In genomic region chr14:74860179-74860578, GRCh38 we compare ENCODE assay signal across 19 cellular contexts. TPM values are rescaled to one million over a fixed set of nuclear protein-coding genes. Genes with fewer than 3 reads are reported as not detected.
"Had no signal": no experiment of that assay in that cellular context is flagged by ENCODE, and none has a peak within 500 bp of the region (broad histone marks: within the 10 kb centered on the region; RNA-seq: fewer than 3 reads in every experiment).

No MANE protein-coding gene starts in this region.

- H3K4me1 ChIP-seq: breast epithelium, upper lobe of right lung had no signal

- H3K27ac Mint-ChIP-seq: activated CD4-positive, alpha-beta memory T cell treated with anti-CD3 and anti-CD28 coated beads for 36 hours; activated CD4-positive, alpha-beta T cell treated with anti-CD3 and anti-CD28 coated beads, Interleukin-2, amount 10 ng/mL, durations not matched to agents 24 days and 14 days; nephron; T-helper 17 cell had no signal

- H3K27me3 Mint-ChIP-seq: activated CD4-positive, alpha-beta memory T cell treated with anti-CD3 and anti-CD28 coated beads for 36 hours; activated CD4-positive, alpha-beta T cell treated with anti-CD3 and anti-CD28 coated beads, Interleukin-2, amount 10 ng/mL, durations not matched to agents 24 days and 14 days had no signal

- H3K27ac ChIP-seq: breast epithelium, esophagus squamous epithelium, gastroesophageal sphincter, spleen, suprapubic skin, tibial artery, upper lobe of right lung had no signal

- H3K27me3 ChIP-seq: breast epithelium, esophagus squamous epithelium, spleen, suprapubic skin, upper lobe of right lung had no signal

- H3K9me3 Mint-ChIP-seq: activated CD4-positive, alpha-beta memory T cell treated with anti-CD3 and anti-CD28 coated beads for 36 hours; activated CD4-positive, alpha-beta T cell treated with anti-CD3 and anti-CD28 coated beads, Interleukin-2, amount 10 ng/mL, durations not matched to agents 24 days and 14 days; nephron had no signal

- H3K4me3 ChIP-seq: breast epithelium, esophagus squamous epithelium, gastroesophageal sphincter, spleen, suprapubic skin, tibial artery, upper lobe of right lung had no signal

- H3K4me3 Mint-ChIP-seq: activated CD4-positive, alpha-beta memory T cell treated with anti-CD3 and anti-CD28 coated beads for 36 hours; activated CD4-positive, alpha-beta T cell treated with anti-CD3 and anti-CD28 coated beads, Interleukin-2, amount 10 ng/mL, durations not matched to agents 24 days and 14 days; nephron; T-helper 17 cell had no signal

- H3K36me3 ChIP-seq: breast epithelium, esophagus squamous epithelium, gastroesophageal sphincter, spleen, suprapubic skin, tibial artery, upper lobe of right lung had no signal

- H3K4me1 Mint-ChIP-seq: nephron, T-helper 17 cell had no signal

- H3K9me3 ChIP-seq: breast epithelium, esophagus squamous epithelium, gastroesophageal sphincter, spleen, suprapubic skin, tibial artery, upper lobe of right lung had no signal

- FAIRE-seq: colon had no signal

- H3K36me3 Mint-ChIP-seq: activated CD4-positive, alpha-beta memory T cell treated with anti-CD3 and anti-CD28 coated beads for 36 hours had no signal

RNA-seq across cellular contexts. Expression of gene PROX2, which starts 15.8 kb away (rescaled TPM):
- total RNA-seq: activated CD4-positive, alpha-beta T cell treated with anti-CD3 and anti-CD28 coated beads, Interleukin-2, amount 10 ng/mL, durations not matched to agents 24 days and 14 days; breast epithelium; dermis blood vessel endothelial cell; esophagus squamous epithelium; left cardiac atrium; left ventricle myocardium superior; lung microvascular endothelial cell; osteoblast; right cardiac atrium; T-helper 17 cell; upper lobe of right lung had no signal
- polyA plus RNA-seq: keratinocyte, right cardiac atrium had no signal
